Comparison of ENCODE assay signal across 12 cellular contexts in the genomic region with DNA sequence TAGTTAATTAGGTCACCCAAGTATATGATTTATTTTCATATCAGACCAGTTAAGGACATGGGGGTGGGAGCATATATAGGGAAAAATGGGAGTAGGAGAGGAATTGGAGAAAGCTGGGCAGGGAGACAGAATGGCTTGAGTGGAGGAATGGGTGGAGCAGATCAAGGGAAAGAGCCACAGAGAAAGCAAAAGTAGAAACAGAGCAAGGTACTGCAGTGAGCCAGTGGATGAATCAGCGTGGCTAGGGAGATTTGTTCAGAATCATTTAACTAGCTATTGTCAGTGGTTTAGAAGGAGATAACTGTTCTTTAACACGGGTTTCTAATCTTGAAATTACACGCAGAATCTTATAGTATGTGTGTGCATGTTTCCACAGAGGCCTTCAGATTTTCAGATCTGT. TPM values are rescaled to one million over a fixed set of nuclear protein-coding genes. Genes with fewer than 3 reads are reported as not detected.
DNase-seq lines count a peak whose midpoint lies in the region; ATAC-seq lines count a peak whose summit lies in the region.
"Had no signal": no experiment of that assay in that cellular context is flagged by ENCODE, and none has a peak within 500 bp of the region (broad histone marks: within the 10 kb centered on the region; RNA-seq: fewer than 3 reads in every experiment).

No MANE protein-coding gene starts in this region.

- no peak overlapping the region for H2BK5ac ChIP-seq in mesenchymal stem cell (ENCODE audit: low read depth, low read length, poor library complexity, severe bottlenecking)

- no peak overlapping the region for H3K4me3 ChIP-seq in mesenchymal stem cell (ENCODE audit: insufficient read depth in 1 of 2, low read depth in 1 of 2, low read length in 2 of 2)
- H3K4me3 ChIP-seq: suprapubic skin had no signal

- no peak overlapping the region for H3K4ac ChIP-seq in mesenchymal stem cell (ENCODE audit: low read depth in 1 of 2, low read length in 2 of 2)

- no peak overlapping the region for H2AK5ac ChIP-seq in mesenchymal stem cell (ENCODE audit: low read length, severe bottlenecking)

- no peak overlapping the region for H3K27ac Mint-ChIP-seq in activated T-cell treated with anti-CD3 and anti-CD28 coated beads, Interleukin-2, amount 50 U/mL, for 72 hours

- H3K79me1 ChIP-seq in mesenchymal stem cell (replicated peaks; ENCODE audit: low read length, poor library complexity, severe bottlenecking): peaks cover 42% of the 10 kb centered on the region

- H3K27ac ChIP-seq in mesenchymal stem cell (ENCODE audit: low read length, poor library complexity, severe bottlenecking): no peak overlapping the region
- H3K27ac ChIP-seq: suprapubic skin had no signal

- H3K4me1 Mint-ChIP-seq in activated T-cell treated with anti-CD3 and anti-CD28 coated beads, Interleukin-2, amount 50 U/mL, for 72 hours (ENCODE audit: low read depth): peaks cover 12% of the 10 kb centered on the region

- H3K23ac ChIP-seq in mesenchymal stem cell (ENCODE audit: low read length in 2 of 2): no peak overlapping the region

- ATAC-seq in GM18907 (IDR thresholded peaks at IDR 0.05; ENCODE audit: unreplicated experiment) (peak; percentile 56), HG02610 (IDR thresholded peaks at IDR 0.05; ENCODE audit: unreplicated experiment) (peak; percentile 74), HG03520 (IDR thresholded peaks at IDR 0.05; ENCODE audit: unreplicated experiment) (no peak), HG02571 (IDR thresholded peaks at IDR 0.05; ENCODE audit: unreplicated experiment) (no peak)
- ATAC-seq in activated T-cell treated with anti-CD3 and anti-CD28 coated beads, Interleukin-2, amount 50 U/mL, for 72 hours (replicated peaks in 1 of 2): peak; percentile 93 to 94
- ATAC-seq: Panc1 had no signal

- H3K14ac ChIP-seq in mesenchymal stem cell (ENCODE audit: low read length in 2 of 2): no peak overlapping the region

- DNase-seq in activated T-cell treated with anti-CD3 and anti-CD28 coated beads, Interleukin-2, amount 50 U/mL, for 72 hours: peak; percentile 23 to 45
- DNase-seq in mesenchymal stem cell: peak; percentile 40
- DNase-seq in DMS153 (lab: John Stamatoyannopoulos, UW): no peak
- DNase-seq: activated CD4-positive, CD25-positive, alpha-beta regulatory T cell; aorta; NCI-H1105 treated with DMSO at 0.1 percent for 48 hours had no signal

- H3K9me3 Mint-ChIP-seq in activated T-cell treated with anti-CD3 and anti-CD28 coated beads, Interleukin-2, amount 50 U/mL, for 72 hours: peaks cover 0 to 2% of the 10 kb centered on the region in 2 donors

- H3K18ac ChIP-seq in mesenchymal stem cell (ENCODE audit: low read depth in 1 of 2, low read length in 2 of 2): no peak overlapping the region

- no peak overlapping the region for H3K4me2 ChIP-seq in mesenchymal stem cell (ENCODE audit: low read length, poor library complexity, severe bottlenecking)

- WGBS in mesenchymal stem cell: 90% methylated on average over 2 of the region's 3 CpGs

- peaks cover 1% of the 10 kb centered on the region for H3K4me1 ChIP-seq in mesenchymal stem cell (ENCODE audit: control insufficient read depth, insufficient read depth, low read depth, low read length)

- no peaks in the 10 kb centered on the region for H3K9me3 ChIP-seq in mesenchymal stem cell (ENCODE audit: control insufficient read depth, low read length)
- H3K9me3 ChIP-seq: suprapubic skin had no signal

- peaks cover 7% of the 10 kb centered on the region for H3K27me3 Mint-ChIP-seq in activated T-cell treated with anti-CD3 and anti-CD28 coated beads, Interleukin-2, amount 50 U/mL, for 72 hours (ENCODE audit: low read depth)

- no peak overlapping the region for H2BK15ac ChIP-seq in mesenchymal stem cell (ENCODE audit: low read depth, poor library complexity, severe bottlenecking)

- peaks cover 0 to 2% of the 10 kb centered on the region in 2 donors for H3K36me3 Mint-ChIP-seq in activated T-cell treated with anti-CD3 and anti-CD28 coated beads, Interleukin-2, amount 50 U/mL, for 72 hours (ENCODE audit: insufficient read depth in 2 of 2)

- no peak overlapping the region for H4K91ac ChIP-seq in mesenchymal stem cell (ENCODE audit: low read length)

- peak overlapping the region in 1 of 2 donors; percentile 2 for H3K4me3 Mint-ChIP-seq in activated T-cell treated with anti-CD3 and anti-CD28 coated beads, Interleukin-2, amount 50 U/mL, for 72 hours

- no peak overlapping the region for H4K8ac ChIP-seq in mesenchymal stem cell (ENCODE audit: low read length)

- no peaks in the 10 kb centered on the region for H3K27me3 ChIP-seq in mesenchymal stem cell (ENCODE audit: control insufficient read depth in 1 of 2, insufficient read depth in 1 of 2, low read length in 2 of 2)
- H3K27me3 ChIP-seq: suprapubic skin had no signal

- H3K36me3 ChIP-seq in mesenchymal stem cell (ENCODE audit: control insufficient read depth in 1 of 2, insufficient read depth in 2 of 2, low read depth in 1 of 2, low read length in 2 of 2): no peaks in the 10 kb centered on the region
- H3K36me3 ChIP-seq: suprapubic skin had no signal

- no peak overlapping the region for H2BK12ac ChIP-seq in mesenchymal stem cell (ENCODE audit: low read length in 2 of 2)

- H3K9ac ChIP-seq in mesenchymal stem cell (ENCODE audit: low read length): peak overlapping the region; percentile 52

- H2AFZ ChIP-seq in mesenchymal stem cell (ENCODE audit: low read depth, low read length): no peak overlapping the region

- no peak overlapping the region for H2BK120ac ChIP-seq in mesenchymal stem cell (ENCODE audit: low read depth, low read length)

RNA-seq across cellular contexts. Expression of gene SNX24, which starts 37.4 kb away (rescaled TPM):
- total RNA-seq in activated T-cell treated with anti-CD3 and anti-CD28 coated beads, Interleukin-2, amount 50 U/mL, for 72 hours: 1 to 10 TPM; 3.9 to 8.7 TPM
- 22.7 TPM for polyA plus RNA-seq in mesenchymal stem cell (2013, experiment 1 of 2)
- polyA plus RNA-seq in mesenchymal stem cell (2013, experiment 2 of 2): 25.6 TPM

Comparison
In these comparisons a context has a peak if more than half of its experiments do, and no peak if none do; other contexts are left out.
1. ATAC-seq: peak in GM18907 (single experiment), HG02610 (single experiment) and activated T-cell treated with anti-CD3 and anti-CD28 coated beads, Interleukin-2, amount 50 U/mL, for 72 hours (2 of 2); none in HG03520 (single experiment) and HG02571 (single experiment).